Comparison of ENCODE assay signal across 10 cellular contexts in the genomic region with DNA sequence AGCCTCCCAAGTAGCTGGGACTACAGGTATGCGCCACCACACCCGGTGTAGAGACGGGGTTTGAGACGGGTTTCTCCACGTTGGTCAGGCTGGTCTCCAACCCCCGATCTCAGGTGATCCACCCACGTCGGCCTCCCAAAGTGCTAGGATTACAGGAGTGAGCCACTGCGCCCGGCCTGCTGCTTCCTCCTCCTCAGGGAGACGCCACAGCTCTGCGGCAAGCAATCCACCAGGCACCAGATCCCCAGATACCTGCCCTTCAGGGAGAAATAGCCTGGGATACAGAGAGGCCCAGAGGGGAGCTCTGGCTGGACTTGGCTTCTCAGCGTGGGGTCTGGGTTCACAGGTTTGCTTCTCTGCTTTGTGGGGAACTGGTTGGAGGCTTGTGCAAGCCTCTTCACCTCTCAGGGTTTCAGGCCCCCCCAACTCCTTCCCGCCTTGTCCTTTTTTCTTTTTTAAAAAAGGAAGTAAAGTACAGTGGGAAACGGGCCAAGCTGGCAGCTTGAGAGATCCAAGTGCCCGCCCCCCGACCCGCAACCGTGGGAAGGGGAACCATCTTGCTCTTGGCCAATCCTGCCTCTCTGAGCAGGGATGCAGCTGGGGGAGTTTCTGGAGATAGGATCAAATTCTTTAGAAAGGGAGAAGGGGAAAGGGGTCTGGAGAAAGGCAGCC. TPM values are rescaled to one million over a fixed set of nuclear protein-coding genes. Genes with fewer than 3 reads are reported as not detected.
DNase-seq lines count a peak whose midpoint lies in the region; ATAC-seq and TF ChIP-seq lines count a peak whose summit lies in the region.
"Had no signal": no experiment of that assay in that cellular context is flagged by ENCODE, and none has a peak within 500 bp of the region (broad histone marks: within the 10 kb centered on the region; RNA-seq: fewer than 3 reads in every experiment).

No MANE protein-coding gene starts in this region.

- H3K4me3 Mint-ChIP-seq in HFFc6: no peak overlapping the region

- TF ChIP-seq CTCF in AG09309 (IDR thresholded peaks at IDR 0.05; ENCODE audit: control insufficient read depth, insufficient read depth, low read depth, low read length, missing control alignments) (no peak), HEK293 (tag by site-specific recombination; IDR thresholded peaks at IDR 0.05) (no peak), astrocyte of the cerebellum (IDR thresholded peaks at IDR 0.05; ENCODE audit: low read depth, low read length, missing control alignments) (no peak), HFFc6 (IDR thresholded peaks at IDR 0.05) (no peak)

- peaks cover 0 to 2% of the 10 kb centered on the region in 2 experiments; a peak in 1 of 3 replicates for H3K36me3 ChIP-seq in HEK293 (ENCODE audit: control insufficient read depth in 2 of 2, insufficient read depth in 1 of 2, low read length in 2 of 2)
- H3K36me3 ChIP-seq in mesodermal cell (ENCODE audit: control insufficient read depth, insufficient read depth, low read length): peaks cover 7% of the 10 kb centered on the region

- no peak for DNase-seq in AG09309 (ENCODE audit: low read depth)
- no peak for DNase-seq in astrocyte of the cerebellum (ENCODE audit: low read depth)
- no peak for DNase-seq in HFFc6
- no peak for DNase-seq in NCI-H2081 (lab: John Stamatoyannopoulos, UW)
- DNase-seq: NCI-H1105 treated with DMSO at 0.1 percent for 48 hours had no signal

- H3K4me1 Mint-ChIP-seq in HFFc6 (ENCODE audit: low read depth): peaks cover 15% of the 10 kb centered on the region

- H3K9me3 ChIP-seq in HEK293 (ENCODE audit: control insufficient read depth, insufficient read depth, low read depth, low read length) (no peaks in the 10 kb centered on the region), mesodermal cell (ENCODE audit: control insufficient read depth, low read length) (peaks cover 4% of the 10 kb centered on the region)

- in situ Hi-C loops in astrocyte of the cerebellum (cut with HindIII; ENCODE audit: low sequenced_read_pairs): no loop called here

- peaks cover 6% of the 10 kb centered on the region for H3K27me3 Mint-ChIP-seq in HFFc6 (ENCODE audit: insufficient read depth)

- no peaks in the 10 kb centered on the region for H3K9me3 Mint-ChIP-seq in HFFc6

- POLR2A ChIA-PET in HEK293 (lab: Yijun Ruan, JAX): interaction anchor here (0.6 to 4.0 kb wide), 3 partner anchors 28 to 57 kb away, joined by 3 to 51 read pairs (median 9); a partner anchor contains a TSS

- CTCF ChIA-PET in HEK293 (lab: Yijun Ruan, JAX): interaction anchor here (0.6 to 4.0 kb wide), 7 partner anchors 12 to 367 kb away, joined by 4 to 17 read pairs (median 8); no protein-coding TSS in a partner anchor

- WGBS in mesodermal cell (ENCODE audit: insufficient coverage in 2 of 2), 2 experiments: 64 to 65% methylated on average over 14 to 18 of the region's 19 CpGs

- H3K4me3 ChIP-seq in AG09309 (ENCODE audit: control insufficient read depth, low read depth, low read length) (peak overlapping the region; percentile 57), HEK293 (ENCODE audit: low read depth, low read length) (no peak overlapping the region), astrocyte of the cerebellum (ENCODE audit: low read depth, low read length) (peak overlapping the region; percentile 60), mesodermal cell (ENCODE audit: extremely low read depth, insufficient read depth, low read length, poor library complexity, severe bottlenecking) (peak overlapping the region; percentile 59)

- no peak overlapping the region for H3K27ac ChIP-seq in HEK293 (ENCODE audit: extremely low read depth, low read depth, low read length)
- peak overlapping the region; percentile 93 for H3K27ac ChIP-seq in mesodermal cell (ENCODE audit: low read depth, low read length, severe bottlenecking)
- H3K27ac ChIP-seq: SK-N-MC had no signal

- H3K4me1 ChIP-seq in HEK293 (ENCODE audit: control insufficient read depth, insufficient read depth, low read length) (peaks cover 8% of the 10 kb centered on the region; the same call in 1 of the 2 replicates), mesodermal cell (ENCODE audit: control insufficient read depth, insufficient read depth, low read length, poor library complexity, severe bottlenecking) (peaks cover 16% of the 10 kb centered on the region)

- no peak for ATAC-seq in HG02571 (IDR thresholded peaks at IDR 0.05; ENCODE audit: unreplicated experiment)
- no peak for ATAC-seq in HG02759 (IDR thresholded peaks at IDR 0.05; ENCODE audit: unreplicated experiment)

- peaks cover 7% of the 10 kb centered on the region for H3K36me3 Mint-ChIP-seq in HFFc6 (ENCODE audit: low read depth)

- H3K27ac Mint-ChIP-seq in HFFc6: no peak overlapping the region; the same call in 1 of the 2 replicates

TF ChIP-seq in HEK293, 187 proteins besides CTCF, POLR2A, EP300 and RAD21:
- TF ChIP-seq ZNF169 (tag by site-specific recombination; IDR thresholded peaks at IDR 0.05) (no peak), ZFHX2 (tag by site-specific recombination; conservative IDR thresholded peaks at IDR 0.05) (peak; percentile 28; the same call in 1 of the 2 replicates), PRDM1 (tag by site-specific recombination; IDR thresholded peaks at IDR 0.05) (no peak; the same call in 1 of the 2 replicates), EGR2 (tag by site-specific recombination; IDR thresholded peaks at IDR 0.05; ENCODE audit: low read depth) (0 out of 2 replicates have a peak, but pooled peaks have one; percentile 12), ZNF571 (tag by site-specific recombination; IDR thresholded peaks at IDR 0.05) (no peak), ZNF24 (tag by site-specific recombination; IDR thresholded peaks at IDR 0.05) (no peak)
- TF ChIP-seq, protein P1, sequence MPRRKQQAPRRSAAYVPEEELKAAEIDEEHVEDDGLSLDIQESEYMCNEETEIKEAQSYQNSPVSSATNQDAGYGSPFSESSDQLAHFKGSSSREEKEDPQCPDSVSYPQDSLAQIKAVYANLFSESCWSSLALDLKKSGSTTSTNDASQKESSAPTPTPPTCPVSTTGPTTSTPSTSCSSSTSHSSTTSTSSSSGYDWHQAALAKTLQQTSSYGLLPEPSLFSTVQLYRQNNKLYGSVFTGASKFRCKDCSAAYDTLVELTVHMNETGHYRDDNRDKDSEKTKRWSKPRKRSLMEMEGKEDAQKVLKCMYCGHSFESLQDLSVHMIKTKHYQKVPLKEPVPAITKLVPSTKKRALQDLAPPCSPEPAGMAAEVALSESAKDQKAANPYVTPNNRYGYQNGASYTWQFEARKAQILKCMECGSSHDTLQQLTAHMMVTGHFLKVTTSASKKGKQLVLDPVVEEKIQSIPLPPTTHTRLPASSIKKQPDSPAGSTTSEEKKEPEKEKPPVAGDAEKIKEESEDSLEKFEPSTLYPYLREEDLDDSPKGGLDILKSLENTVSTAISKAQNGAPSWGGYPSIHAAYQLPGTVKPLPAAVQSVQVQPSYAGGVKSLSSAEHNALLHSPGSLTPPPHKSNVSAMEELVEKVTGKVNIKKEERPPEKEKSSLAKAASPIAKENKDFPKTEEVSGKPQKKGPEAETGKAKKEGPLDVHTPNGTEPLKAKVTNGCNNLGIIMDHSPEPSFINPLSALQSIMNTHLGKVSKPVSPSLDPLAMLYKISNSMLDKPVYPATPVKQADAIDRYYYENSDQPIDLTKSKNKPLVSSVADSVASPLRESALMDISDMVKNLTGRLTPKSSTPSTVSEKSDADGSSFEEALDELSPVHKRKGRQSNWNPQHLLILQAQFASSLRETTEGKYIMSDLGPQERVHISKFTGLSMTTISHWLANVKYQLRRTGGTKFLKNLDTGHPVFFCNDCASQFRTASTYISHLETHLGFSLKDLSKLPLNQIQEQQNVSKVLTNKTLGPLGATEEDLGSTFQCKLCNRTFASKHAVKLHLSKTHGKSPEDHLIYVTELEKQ (tag by site-specific recombination; IDR thresholded peaks at IDR 0.05; ENCODE audit: borderline replicate concordance): no peak
- TF ChIP-seq, protein P2, sequence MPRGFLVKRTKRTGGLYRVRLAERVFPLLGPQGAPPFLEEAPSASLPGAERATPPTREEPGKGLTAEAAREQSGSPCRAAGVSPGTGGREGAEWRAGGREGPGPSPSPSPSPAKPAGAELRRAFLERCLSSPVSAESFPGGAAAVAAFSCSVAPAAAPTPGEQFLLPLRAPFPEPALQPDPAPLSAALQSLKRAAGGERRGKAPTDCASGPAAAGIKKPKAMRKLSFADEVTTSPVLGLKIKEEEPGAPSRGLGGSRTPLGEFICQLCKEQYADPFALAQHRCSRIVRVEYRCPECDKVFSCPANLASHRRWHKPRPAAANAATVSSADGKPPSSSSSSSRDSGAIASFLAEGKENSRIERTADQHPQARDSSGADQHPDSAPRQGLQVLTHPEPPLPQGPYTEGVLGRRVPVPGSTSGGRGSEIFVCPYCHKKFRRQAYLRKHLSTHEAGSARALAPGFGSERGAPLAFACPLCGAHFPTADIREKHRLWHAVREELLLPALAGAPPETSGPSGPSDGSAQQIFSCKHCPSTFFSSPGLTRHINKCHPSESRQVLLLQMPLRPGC (tag by site-specific recombination; IDR thresholded peaks at IDR 0.05): no peak

RNA-seq across cellular contexts. Expression of a gene that starts 2.6 kb away (rescaled TPM):
- 24.3 TPM for polyA plus RNA-seq in mesodermal cell (2013, experiment 1 of 2)
- 18.5 TPM for polyA plus RNA-seq in mesodermal cell (2013, experiment 2 of 2)
- total RNA-seq in HFFc6 (2021; fragmentation: NEBNext Ultra II Directional; extraction: Animal tissue kit (Norgen Biotek cat#: 25700)): 10 to 100 TPM; 53.9 to 68.1 (median 55.7) TPM

RNA-seq across cellular contexts. Expression of a gene that starts 28.1 kb away (rescaled TPM):
- 65.4 TPM for polyA plus RNA-seq in mesodermal cell (2013, experiment 1 of 2)
- polyA plus RNA-seq in mesodermal cell (2013, experiment 2 of 2): 62.5 TPM
- total RNA-seq in HFFc6 (2021; fragmentation: NEBNext Ultra II Directional; extraction: Animal tissue kit (Norgen Biotek cat#: 25700)): 10 to 100 TPM; 32.6 to 37.4 (median 35.1) TPM
